In genomic region chr17:8210761-8211458, GRCh38 we compare ENCODE assay signal across 8 cellular contexts. TPM values are rescaled to one million over a fixed set of nuclear protein-coding genes. Genes with fewer than 3 reads are reported as not detected.
A peak's percentile ranks its signal among the peaks of the same experiment; 100 is the strongest.
DNase-seq lines count a peak whose midpoint lies in the region; ATAC-seq and TF ChIP-seq lines count a peak whose summit lies in the region.

No MANE protein-coding gene starts in this region.

- H3K4me3 ChIP-seq in WERI-Rb-1 (ENCODE audit: low read depth, low read length) = peak overlapping the region; percentile 78
- peak overlapping the region; percentile 65 for H3K4me3 ChIP-seq in smooth muscle cell

- intact Hi-C loops in left cardiac atrium (cut with DNase I) = no loop called here

- TF ChIP-seq CTCF in WERI-Rb-1 (IDR thresholded peaks at IDR 0.05; ENCODE audit: low read depth, low read length) (no peak), smooth muscle cell (IDR thresholded peaks at IDR 0.05; ENCODE audit: borderline replicate concordance, insufficient read depth, poor library complexity, severe bottlenecking) (no peak)

- H3K27ac ChIP-seq in WERI-Rb-1 = peak overlapping the region; percentile 95
- H3K27ac ChIP-seq in smooth muscle cell (ENCODE audit: low read depth) = peak overlapping the region; percentile 78

- H2AFZ ChIP-seq in smooth muscle cell (ENCODE audit: low read depth) = peak overlapping the region; percentile 80

- ATAC-seq in left cardiac atrium (peak; percentile 10 to 42), GM18867 (IDR thresholded peaks at IDR 0.05; ENCODE audit: unreplicated experiment) (no peak)

- H3K36me3 ChIP-seq in WERI-Rb-1 = peaks cover 40% of the 10 kb centered on the region
- H3K36me3 ChIP-seq in smooth muscle cell (ENCODE audit: low read depth) = no peaks in the 10 kb centered on the region

- H3K79me2 ChIP-seq in smooth muscle cell (ENCODE audit: low read depth) = peaks cover 22% of the 10 kb centered on the region

- H3K9ac ChIP-seq in smooth muscle cell (ENCODE audit: low read depth) = peak overlapping the region; percentile 46

- DNase-seq in stimulated activated CD4-positive, alpha-beta T cell treated with anti-CD3 and anti-CD28 coated beads, Interleukin-12 subunit alpha, Interleukin-12 subunit beta, amount 100 ng/mL, for 4 hours = peak; percentile 21
- DNase-seq in stimulated activated CD4-positive, alpha-beta T cell treated with anti-CD3 and anti-CD28 coated beads, Interleukin-2, amount 100 ng/mL, for 48 hours = no peak
- DNase-seq in WERI-Rb-1 (no peak), left cardiac atrium (no peak), smooth muscle cell (lab: John Stamatoyannopoulos, UW; ENCODE audit: unreplicated experiment) (no peak), midbrain (lab: John Stamatoyannopoulos, UW) (no peak), UCSD-AML1 (lab: John Stamatoyannopoulos, UW; ENCODE audit: unreplicated experiment) (no peak)

- no peaks in the 10 kb centered on the region for H3F3A ChIP-seq in smooth muscle cell (ENCODE audit: low read depth)

- H3K4me1 ChIP-seq in smooth muscle cell (ENCODE audit: low read depth) = peaks cover 8% of the 10 kb centered on the region

- no peaks in the 10 kb centered on the region for H3K27me3 ChIP-seq in WERI-Rb-1 (ENCODE audit: insufficient read depth, low read depth, severe bottlenecking)
- H3K27me3 ChIP-seq in smooth muscle cell (ENCODE audit: low read depth) = no peaks in the 10 kb centered on the region

- H4K20me1 ChIP-seq in smooth muscle cell (ENCODE audit: low read depth) = no peaks in the 10 kb centered on the region

- no peaks in the 10 kb centered on the region for H3K9me3 ChIP-seq in WERI-Rb-1 (ENCODE audit: severe bottlenecking)
- H3K9me3 ChIP-seq in smooth muscle cell (replicated peaks; ENCODE audit: low read depth) = no peaks in the 10 kb centered on the region

- H3K4me2 ChIP-seq in smooth muscle cell = peak overlapping the region; percentile 92

- 27% methylated on average over 22 of the region's 22 CpGs for WGBS in smooth muscle cell (ENCODE audit: low lambda C conversion rate)

RNA-seq across cellular contexts. Expression of gene AURKB, which starts 0.5 kb away (rescaled TPM):
- total RNA-seq in left cardiac atrium (1 to 10 TPM; 1.4 to 1.5 TPM), smooth muscle cell (10.5 and 16.6 TPM in 2 replicates)
- polyA plus RNA-seq in smooth muscle cell = 31.7 and 33.5 TPM in 2 replicates

RNA-seq across cellular contexts. Expression of gene BORCS6, which starts 20.9 kb away (rescaled TPM):
- 1 to 10 TPM; 5.8 to 8.9 TPM for total RNA-seq in left cardiac atrium
- total RNA-seq in smooth muscle cell = 1.8 and 6.3 TPM in 2 replicates
- polyA plus RNA-seq in smooth muscle cell = 3.2 and 3.9 TPM in 2 replicates

RNA-seq across cellular contexts. Expression of gene TMEM107, which starts 34.7 kb away (rescaled TPM):
- 1 to 10 TPM; 6.8 to 8.0 TPM for total RNA-seq in left cardiac atrium
- 66.7 and 88.4 TPM in 2 replicates for total RNA-seq in smooth muscle cell
- 36.0 and 36.5 TPM in 2 replicates for polyA plus RNA-seq in smooth muscle cell

RNA-seq across cellular contexts. Expression of gene CTC1, which starts 36.9 kb away (rescaled TPM):
- total RNA-seq in left cardiac atrium (10 to 100 TPM; 16.0 to 16.6 TPM), smooth muscle cell (1.4 and 3.8 TPM in 2 replicates)
- 1.8 and 6.0 TPM in 2 replicates for polyA plus RNA-seq in smooth muscle cell

RNA-seq across cellular contexts. Expression of gene PFAS, which starts 38.2 kb away (rescaled TPM):
- total RNA-seq in left cardiac atrium (10 to 100 TPM; 13.5 to 24.1 TPM), smooth muscle cell (9.9 and 22.1 TPM in 2 replicates)
- polyA plus RNA-seq in smooth muscle cell = 10.4 and 12.8 TPM in 2 replicates
